8 cellular contexts compared by ENCODE assay signal in the genomic region with DNA sequence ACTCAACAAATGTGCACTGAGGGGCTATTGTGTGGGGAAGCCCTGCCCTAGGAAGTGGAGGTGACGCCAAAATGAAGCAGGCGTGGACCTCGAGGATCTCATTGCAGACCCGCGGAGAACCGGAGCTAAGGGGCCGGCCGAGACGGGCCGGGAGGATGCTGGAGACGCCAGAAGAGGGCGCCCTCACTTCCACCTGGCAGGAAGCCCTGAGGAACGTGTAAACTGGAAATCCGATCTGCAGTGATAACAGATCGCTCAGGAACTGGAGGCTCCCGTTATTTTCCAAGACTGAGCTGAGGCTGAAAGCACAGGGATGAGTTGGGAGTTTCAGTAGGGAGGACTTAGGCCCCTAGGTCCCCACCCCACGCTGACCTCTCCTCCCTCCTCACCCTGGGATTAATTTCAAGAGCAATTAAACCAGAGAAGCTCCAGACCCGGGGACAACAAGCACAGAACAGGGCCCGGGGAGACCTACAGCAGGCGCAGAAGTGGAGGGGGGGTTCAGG. TPM values are rescaled to one million over a fixed set of nuclear protein-coding genes. Genes with fewer than 3 reads are reported as not detected.
DNase-seq lines count a peak whose midpoint lies in the region; ATAC-seq and TF ChIP-seq lines count a peak whose summit lies in the region.

No MANE protein-coding gene starts in this region.

- 8% methylated on average over 20 of the region's 20 CpGs for WGBS in psoas muscle, 3 donors
- 5 to 8% methylated on average over 20 of the region's 20 CpGs for WGBS in upper lobe of left lung, 2 donors

- intact Hi-C loops in left cardiac atrium (cut with DNase I) (loop anchor here in 1 of 2 donors (5.0 kb wide), 1 partner anchor 51 kb away; no protein-coding TSS in a partner anchor), psoas muscle (cut with DNase I) (loop anchor here (2.0 to 10.0 kb wide), 4 partner anchors 51 to 1177 kb away; partner anchors contain the start of gene PRLH (in 1 of the 2))

- H3K27ac ChIP-seq in psoas muscle (peak overlapping the region; percentile 31), upper lobe of left lung (peak overlapping the region in 2 of 4 donors; percentile 0 to 46)

- H3K36me3 ChIP-seq in psoas muscle (ENCODE audit: insufficient read depth in 1 of 2, low read depth in 1 of 2) (no peaks in the 10 kb centered on the region), upper lobe of left lung (no peaks in the 10 kb centered on the region)

- DNase-seq in ELR (ENCODE audit: low read depth): peak; percentile 93
- peak; percentile 81 for DNase-seq in M059J (ENCODE audit: low read depth)
- peak; percentile 55 for DNase-seq in SKM-1 treated with dmso at 0.1 percent for 144 hours (lab: John Stamatoyannopoulos, UW; ENCODE audit: unreplicated experiment)
- DNase-seq in left cardiac atrium: peak; percentile 83
- DNase-seq in psoas muscle: peak; percentile 84 to 92
- DNase-seq in upper lobe of left lung: peak; percentile 77 to 89
- no peak for DNase-seq in NCI-H187 treated with DMSO at 0.1 percent for 48 hours (lab: John Stamatoyannopoulos, UW)

- H3K4me1 ChIP-seq in psoas muscle: peaks cover 14% of the 10 kb centered on the region
- peaks cover 9 to 15% (median 12%) of the 10 kb centered on the region in 4 donors for H3K4me1 ChIP-seq in upper lobe of left lung

- peak; percentile 90 to 92 for ATAC-seq in left cardiac atrium
- ATAC-seq in psoas muscle: peak; percentile 94 to 98 (median 95)
- peak; percentile 89 to 94 for ATAC-seq in upper lobe of left lung (ENCODE audit: low FRiP score in 2 of 2)

- H3K27ac Mint-ChIP-seq in activated naive CD8-positive, alpha-beta T cell: peak overlapping the region; percentile 76

- no peaks in the 10 kb centered on the region for H3K27me3 ChIP-seq in psoas muscle (ENCODE audit: insufficient read depth in 3 of 3, low read length in 2 of 3)
- H3K27me3 ChIP-seq in upper lobe of left lung: no peaks in the 10 kb centered on the region

- TF ChIP-seq EP300 in upper lobe of left lung (IDR thresholded peaks at IDR 0.05): no peak

- H3K4me3 Mint-ChIP-seq in activated naive CD8-positive, alpha-beta T cell: peak overlapping the region; percentile 67

- H3K9me3 ChIP-seq in psoas muscle (no peaks in the 10 kb centered on the region), upper lobe of left lung (no peaks in the 10 kb centered on the region)

- peaks cover 1% of the 10 kb centered on the region for H3K9me3 Mint-ChIP-seq in activated naive CD8-positive, alpha-beta T cell (ENCODE audit: low read depth)

- peaks cover 41% of the 10 kb centered on the region for H3K4me1 Mint-ChIP-seq in activated naive CD8-positive, alpha-beta T cell (ENCODE audit: low read depth)

- TF ChIP-seq CTCF in psoas muscle (IDR thresholded peaks at IDR 0.05): peak; percentile 82
- TF ChIP-seq CTCF in upper lobe of left lung (IDR thresholded peaks at IDR 0.05): peak; percentile 65 to 79 (median 76)

- peaks cover 8% of the 10 kb centered on the region for H3K36me3 Mint-ChIP-seq in activated naive CD8-positive, alpha-beta T cell

- TF ChIP-seq POLR2A in upper lobe of left lung (IDR thresholded peaks at IDR 0.05): no peak

- no peaks in the 10 kb centered on the region for H3K27me3 Mint-ChIP-seq in activated naive CD8-positive, alpha-beta T cell

- H3K4me3 ChIP-seq in psoas muscle (peak overlapping the region; percentile 40), upper lobe of left lung (peak overlapping the region in 1 of 4 donors; percentile 0)

RNA-seq across cellular contexts. Expression of gene COL6A3, which starts 7.6 kb away (rescaled TPM):
- total RNA-seq in M059J (2014; rRNA removed; shearing (Covaris generic)): 2.1 and 3.5 TPM in 2 replicates
- 100 to 1,000 TPM; 145 to 186 TPM for total RNA-seq in left cardiac atrium
- total RNA-seq in psoas muscle: 10 to 100 TPM; 59.1 to 75.2 (median 71.4) TPM
- polyA plus RNA-seq in psoas muscle: 10 to 100 TPM; 15.5 to 23.2 (median 21.3) TPM
- 100 to 1,000 TPM in 2 of 6 donors, 10 to 100 TPM in 4; 34.4 to 199 (median 71.9) TPM for total RNA-seq in upper lobe of left lung
